Comparison of ENCODE assay signal across 8 cellular contexts in the genomic region with DNA sequence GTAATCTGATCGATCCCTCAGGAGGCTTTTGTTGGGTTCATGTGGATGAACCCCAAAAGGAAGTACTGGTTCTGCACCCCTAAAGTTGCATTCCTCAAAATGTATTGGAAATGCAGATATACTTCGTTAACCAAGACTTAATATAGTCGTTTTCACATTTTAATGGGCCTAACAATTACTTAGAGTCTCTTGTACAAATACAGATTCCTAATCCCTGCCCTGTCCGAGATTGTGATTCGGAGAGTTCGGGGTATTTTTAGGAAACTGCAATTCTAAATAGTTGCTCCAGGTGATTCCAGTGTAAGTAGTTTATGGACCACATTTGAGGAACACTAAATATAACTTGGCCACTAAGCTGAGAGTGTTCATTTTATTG. TPM values are rescaled to one million over a fixed set of nuclear protein-coding genes. Genes with fewer than 3 reads are reported as not detected.
A peak's percentile ranks its signal among the peaks of the same experiment; 100 is the strongest.
DNase-seq lines count a peak whose midpoint lies in the region; ATAC-seq and TF ChIP-seq lines count a peak whose summit lies in the region.

No MANE protein-coding gene starts in this region.

- H3K27ac ChIP-seq in dorsolateral prefrontal cortex, result peak overlapping the region in 24 of 59 donors; percentile 4 to 97 (median 84)

- H3K27me3 Mint-ChIP-seq in nephron progenitor cell (ENCODE audit: low read depth, poor library complexity), result no peaks in the 10 kb centered on the region

- TF ChIP-seq CTCF in BJ (IDR thresholded peaks at IDR 0.05; ENCODE audit: insufficient read depth, low read depth, low read length) (no peak), LNCaP clone FGC (IDR thresholded peaks at IDR 0.05; ENCODE audit: control insufficient read depth, extremely low read depth, insufficient read depth) (no peak), dorsolateral prefrontal cortex (IDR thresholded peaks at IDR 0.05 in 54 of 56, conservative IDR thresholded peaks at IDR 0.05 in 2 of 56; ENCODE audit: low read depth in 1 of 56, partially characterized antibody in 56 of 56) (no peak), nephron progenitor cell (IDR thresholded peaks at IDR 0.05) (no peak)

- intact Hi-C loops in dorsolateral prefrontal cortex (cut with DNase I), result no loop called here

- H3K4me3 ChIP-seq in BJ (ENCODE audit: low read depth, low read length) (peak overlapping the region; percentile 90), LNCaP clone FGC (ENCODE audit: low read depth, low read length) (peak overlapping the region; percentile 79), dorsolateral prefrontal cortex (peak overlapping the region; percentile 64 to 100 (median 95))

- peaks cover 25% of the 10 kb centered on the region for H3K4me1 Mint-ChIP-seq in nephron progenitor cell

- CTCF ChIA-PET in BJ (lab: Yijun Ruan, JAX), result interaction anchor here (0.8 to 1.0 kb wide), 2 partner anchors 24 to 59 kb away, joined by 3 read pairs; no protein-coding TSS in a partner anchor

- no peak for DNase-seq in BJ (ENCODE audit: low read depth)
- no peak for DNase-seq in LNCaP clone FGC (ENCODE audit: low read depth)
- no peak for DNase-seq in dorsolateral prefrontal cortex
- no peak for DNase-seq in nephron progenitor cell
- no peak for DNase-seq in stimulated activated CD4-positive, alpha-beta T cell treated with anti-CD3 and anti-CD28 coated beads, Interleukin-4, amount 100 ng/mL, for 4 hours
- DNase-seq in HuH-7 (ENCODE audit: low spot score), result no peak

- POLR2A ChIA-PET in BJ (lab: Charles Lee), result no interaction called here

- H3K27me3 ChIP-seq in BJ (ENCODE audit: control insufficient read depth, insufficient read depth, low read length), result no peaks in the 10 kb centered on the region
- no peaks in the 10 kb centered on the region for H3K27me3 ChIP-seq in dorsolateral prefrontal cortex

- H3K36me3 ChIP-seq in BJ (ENCODE audit: control insufficient read depth, insufficient read depth, low read length), result peaks cover 5% of the 10 kb centered on the region; the same call in 1 of the 2 replicates

- H3K4me3 Mint-ChIP-seq in nephron progenitor cell, result peak overlapping the region; percentile 99

- ATAC-seq in HG03175 (IDR thresholded peaks at IDR 0.05; ENCODE audit: unreplicated experiment) (no peak), GM19328 (IDR thresholded peaks at IDR 0.05; ENCODE audit: unreplicated experiment) (no peak)

- peak overlapping the region; percentile 98 for H3K27ac Mint-ChIP-seq in nephron progenitor cell

- H3K9me3 Mint-ChIP-seq in nephron progenitor cell, result no peaks in the 10 kb centered on the region

- peaks cover 33% of the 10 kb centered on the region for H3K36me3 Mint-ChIP-seq in nephron progenitor cell (ENCODE audit: low read depth)

RNA-seq across cellular contexts. Expression of a gene that starts 0.8 kb away (rescaled TPM):
- polyA plus RNA-seq in BJ (2011; rRNA removed), result 10.2 and 14.5 TPM in 2 replicates
- polyA minus RNA-seq in BJ (2011; rRNA and poly(A)+ RNA removed), result 7.7 and 10.5 TPM in 2 replicates
- 10 to 100 TPM; 11.7 to 41.2 (median 26.1) TPM for total RNA-seq in dorsolateral prefrontal cortex
